ENCODE assay signal across 8 cellular contexts in the genomic region with DNA sequence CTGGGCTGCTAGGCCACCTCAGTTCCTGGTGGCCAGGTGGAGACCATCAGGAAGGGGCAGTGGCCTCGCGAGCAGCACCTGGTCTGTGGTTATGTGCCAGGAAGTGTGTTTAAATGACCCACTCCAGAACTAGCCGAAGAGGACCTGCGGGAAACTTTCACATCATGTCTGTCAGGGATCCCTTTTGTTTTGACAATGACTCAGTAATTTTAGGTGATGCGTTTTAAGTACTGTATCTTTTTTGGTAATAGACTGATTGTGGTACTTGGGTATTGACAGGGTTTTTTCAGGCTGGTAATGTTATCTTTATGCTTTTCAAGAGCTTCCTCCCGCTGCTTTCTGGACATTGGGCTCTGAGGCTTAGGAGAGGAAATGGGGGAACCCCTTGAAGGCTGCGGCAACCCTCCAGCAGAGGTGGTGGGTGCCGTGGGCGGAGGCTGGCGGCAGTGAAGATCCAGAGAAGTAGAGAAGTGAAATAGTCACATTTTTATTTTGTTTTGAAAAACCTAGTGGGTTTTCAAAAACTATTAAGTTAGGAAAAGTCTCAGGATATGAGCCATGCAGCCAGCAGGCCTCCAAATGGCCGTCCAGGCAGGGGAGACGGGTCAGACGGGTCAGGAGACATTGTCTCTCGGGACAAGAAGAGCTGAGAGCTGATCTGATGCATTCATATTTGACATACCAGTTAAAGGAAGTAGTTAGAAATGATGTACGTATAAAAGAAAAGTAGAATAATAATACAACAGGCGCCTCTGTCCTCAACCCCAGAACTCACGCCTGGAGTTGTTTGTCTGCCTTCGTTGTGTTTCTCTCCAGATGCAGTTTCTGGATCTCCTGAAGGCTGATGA. TPM values are rescaled to one million over a fixed set of nuclear protein-coding genes. Genes with fewer than 3 reads are reported as not detected.
A peak's percentile ranks its signal among the peaks of the same experiment; 100 is the strongest.
DNase-seq lines count a peak whose midpoint lies in the region; ATAC-seq and TF ChIP-seq lines count a peak whose summit lies in the region.

No MANE protein-coding gene starts in this region.

- peak overlapping the region; percentile 41; the same call in 1 of the 2 replicates for H3K27ac ChIP-seq in VCaP
- H3K27ac ChIP-seq in stomach, result peak overlapping the region in 1 of 5 donors; percentile 0

- DNase-seq in glutamatergic neuron (no peak), stomach (peak; percentile 24), NCI-H524 (lab: John Stamatoyannopoulos, UW) (no peak), lower leg skin (ENCODE audit: low spot score in 2 of 2) (no peak), HT-29 (ENCODE audit: low spot score) (no peak)

- intact Hi-C loops in stomach (cut with DNase I; ENCODE audit: low total_unique reads) (no loop called here), lower leg skin (cut with DNase I; ENCODE audit: low total_unique reads) (no loop called here)

- peak overlapping the region; percentile 6 for H3K27ac Mint-ChIP-seq in glutamatergic neuron (ENCODE audit: unreplicated experiment)

- peaks cover 7% of the 10 kb centered on the region for H3K36me3 Mint-ChIP-seq in glutamatergic neuron (ENCODE audit: unreplicated experiment)

- peaks cover 30% of the 10 kb centered on the region for H3K4me1 Mint-ChIP-seq in glutamatergic neuron (ENCODE audit: low read depth, unreplicated experiment)

- peaks cover 0 to 13% (median 2%) of the 10 kb centered on the region in 4 donors for H3K9me3 ChIP-seq in stomach

- TF ChIP-seq POLR2A in stomach (IDR thresholded peaks at IDR 0.05) (no peak), lower leg skin (IDR thresholded peaks at IDR 0.05) (no peak)

- H3K27me3 Mint-ChIP-seq in glutamatergic neuron (ENCODE audit: unreplicated experiment), result peaks cover 5% of the 10 kb centered on the region

- 72 to 87% (median 79%) methylated on average over 18 of the region's 18 CpGs for WGBS in stomach, 5 donors
- 77 to 78% methylated on average over 18 of the region's 18 CpGs for WGBS in lower leg skin, 2 donors

- no peak overlapping the region for H3K4me3 ChIP-seq in stomach
- no peak overlapping the region for H3K4me3 ChIP-seq in lower leg skin (ENCODE audit: low read depth, poor library complexity, severe bottlenecking)

- no peak for TF ChIP-seq EP300 in stomach (IDR thresholded peaks at IDR 0.05)

- ATAC-seq in GM18907 (IDR thresholded peaks at IDR 0.05; ENCODE audit: unreplicated experiment) (peak; percentile 83), HG02870 (IDR thresholded peaks at IDR 0.05; ENCODE audit: unreplicated experiment) (peak; percentile 82)

- H3K9me3 Mint-ChIP-seq in glutamatergic neuron (ENCODE audit: unreplicated experiment), result peaks cover 10% of the 10 kb centered on the region

- peak overlapping the region; percentile 39 for H3K4me3 Mint-ChIP-seq in glutamatergic neuron (ENCODE audit: unreplicated experiment)

- no peak for TF ChIP-seq CTCF in VCaP (conservative IDR thresholded peaks at IDR 0.05)
- no peak for TF ChIP-seq CTCF in glutamatergic neuron (IDR thresholded peaks at IDR 0.05; ENCODE audit: partially characterized antibody, unreplicated experiment)
- TF ChIP-seq CTCF in stomach (IDR thresholded peaks at IDR 0.05), result no peak
- TF ChIP-seq CTCF in lower leg skin (IDR thresholded peaks at IDR 0.05), result no peak

- H3K4me1 ChIP-seq in stomach, result peaks cover 13 to 65% (median 41%) of the 10 kb centered on the region in 4 donors

- no peaks in the 10 kb centered on the region for H3K27me3 ChIP-seq in stomach

- H3K36me3 ChIP-seq in stomach, result no peaks in the 10 kb centered on the region

RNA-seq across cellular contexts. Expression of gene PPP2R2D, which starts 27.7 kb away (rescaled TPM):
- 42.8 TPM for total RNA-seq in glutamatergic neuron (ENCODE audit: unreplicated experiment)
- total RNA-seq in stomach, result 10 to 100 TPM; 35.8 to 96.7 (median 43.7) TPM
- polyA plus RNA-seq in stomach, result 10 to 100 TPM; 15.6 to 18.9 (median 17.7) TPM
- 10 to 100 TPM; 23.9 to 48.6 (median 36.7) TPM for total RNA-seq in lower leg skin
- total RNA-seq in HT-29 (2014; rRNA removed; shearing (Covaris generic)), result 30.3 and 37.5 TPM in 2 replicates

RNA-seq across cellular contexts. Expression of gene BNIP3, which starts 53.3 kb away (rescaled TPM):
- total RNA-seq in glutamatergic neuron (ENCODE audit: unreplicated experiment) (56.4 TPM), stomach (10 to 100 TPM in 4 of 5 donors, 1 to 10 TPM in 1; 9.8 to 81.7 (median 21.5) TPM), lower leg skin (100 to 1,000 TPM in 3 of 4 donors, 10 to 100 TPM in 1; 78.4 to 241 (median 168) TPM)
- 10 to 100 TPM; 19.5 to 31.5 (median 22.5) TPM for polyA plus RNA-seq in stomach
- not detected in 2 replicates for total RNA-seq in HT-29 (2014; rRNA removed; shearing (Covaris generic))

Comparison
In these comparisons a context has a peak if more than half of its experiments do, and no peak if none do; other contexts are left out.
1. RNA of gene BNIP3, which starts 53.3 kb away (total RNA-seq): 78.4 to 241 TPM in lower leg skin, 56.4 TPM in glutamatergic neuron (single experiment) and 9.8 to 81.7 TPM in stomach; not detected in HT-29; every median in the first group is over 10 times any median in the second.